In the genomic region with DNA sequence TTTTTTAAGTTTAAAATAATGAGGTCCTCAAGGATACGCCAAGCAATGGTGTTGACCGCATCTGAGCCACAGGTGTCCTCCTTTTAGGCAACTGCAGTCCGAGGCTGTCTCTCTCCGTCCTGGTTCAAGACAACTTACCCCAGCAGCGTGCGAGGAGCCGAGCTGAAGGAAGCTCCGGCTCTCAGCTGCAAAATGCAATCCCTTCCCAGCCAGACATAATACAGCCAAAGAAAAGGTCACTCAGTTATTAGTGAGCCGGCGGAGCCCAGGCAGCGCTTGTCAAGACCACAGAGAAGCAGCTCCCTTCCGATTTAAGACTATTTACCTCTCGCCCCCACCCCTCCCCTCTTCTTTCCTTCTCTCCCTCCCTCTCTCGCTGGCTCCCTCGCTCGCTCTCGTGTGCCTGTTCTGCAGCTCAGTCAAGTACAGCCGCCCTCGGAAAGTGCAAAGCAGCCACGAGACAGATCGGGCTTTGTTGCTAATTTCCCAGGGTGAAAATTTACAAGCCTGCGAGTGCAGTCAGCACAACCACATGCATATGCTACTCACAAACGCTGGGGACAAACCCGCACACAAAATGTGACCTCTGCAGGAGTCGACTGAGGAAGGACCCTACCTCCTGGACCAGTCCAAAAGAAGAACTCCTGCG, we compare ENCODE assay signal across 8 cellular contexts. TPM values are rescaled to one million over a fixed set of nuclear protein-coding genes. Genes with fewer than 3 reads are reported as not detected.
DNase-seq lines count a peak whose midpoint lies in the region; ATAC-seq, FAIRE-seq and TF ChIP-seq lines count a peak whose summit lies in the region.

No MANE protein-coding gene starts in this region.

- CTCF ChIA-PET in A549 (lab: Yijun Ruan, JAX) = no interaction called here

- no peaks in the 10 kb centered on the region for H3K9me3 ChIP-seq in A549
- no peaks in the 10 kb centered on the region for H3K9me3 ChIP-seq in spleen

- in situ Hi-C loops in astrocyte of the cerebellum (cut with HindIII; ENCODE audit: low sequenced_read_pairs) = no loop called here

- H3K27me3 ChIP-seq in spleen (replicated peaks in 1 of 7) = peaks cover 0 to 78% (median 30%) of the 10 kb centered on the region in 7 donors

- H3K4me1 ChIP-seq in A549 (no peaks in the 10 kb centered on the region; the same call in 2 of the 3 replicates), spleen (peaks cover 0 to 16% (median 9%) of the 10 kb centered on the region in 6 donors)

- H3K36me3 ChIP-seq in spleen = no peaks in the 10 kb centered on the region

- no peak for TF ChIP-seq EP300 in A549 (IDR thresholded peaks at IDR 0.05)

- H3K4me2 ChIP-seq in A549 = peak overlapping the region; percentile 70

- H3K27ac ChIP-seq in A549 (no peak overlapping the region), spleen (no peak overlapping the region)

- H3K4me3 ChIP-seq in A549 (peak overlapping the region; percentile 41), NB4 (ENCODE audit: low read depth, low read length) (peak overlapping the region; percentile 28), astrocyte of the cerebellum (ENCODE audit: low read depth, low read length) (peak overlapping the region; percentile 47), spleen (peak overlapping the region in 6 of 8 donors; percentile 1 to 47 (median 10))

- ATAC-seq in A549 = peak; percentile 67 to 69
- peak; percentile 50 for ATAC-seq in GM19463 (IDR thresholded peaks at IDR 0.05; ENCODE audit: unreplicated experiment)
- ATAC-seq in GM18858 (IDR thresholded peaks at IDR 0.05; ENCODE audit: unreplicated experiment) = no peak

- no peak for FAIRE-seq in A549 (lab: Jason Lieb, UNC)

- TF ChIP-seq POLR2A in A549 (IDR thresholded peaks at IDR 0.05; ENCODE audit: low read length) (no peak), NB4 (IDR thresholded peaks at IDR 0.05; ENCODE audit: extremely low read depth, insufficient read length) (no peak), spleen (IDR thresholded peaks at IDR 0.05) (no peak)

- POLR2A ChIA-PET in A549 (lab: Yijun Ruan, JAX) = no interaction called here

- intact Hi-C loops in spleen (cut with DNase I; ENCODE audit: low total_unique reads) = no loop called here

- TF ChIP-seq CTCF in A549 (IDR thresholded peaks at IDR 0.05) (no peak), NB4 (IDR thresholded peaks at IDR 0.05; ENCODE audit: low read depth, low read length) (no peak), astrocyte of the cerebellum (IDR thresholded peaks at IDR 0.05; ENCODE audit: low read depth, low read length, missing control alignments) (no peak), spleen (IDR thresholded peaks at IDR 0.05 in 8 of 11, conservative IDR thresholded peaks at IDR 0.05 in 3 of 11) (no peak)

- no peak for TF ChIP-seq RAD21 in A549 (conservative IDR thresholded peaks at IDR 0.05 in 1 of 2, IDR thresholded peaks at IDR 0.05 in 1 of 2)

- 60% methylated on average over 26 of the region's 26 CpGs for WGBS in A549 (ENCODE audit: missing lambda C conversion rate)
- 1 to 3% (median 2%) methylated on average over 25 to 26 of the region's 26 CpGs for WGBS in spleen, 5 donors

- no peak for DNase-seq in A549 (ENCODE audit: low read depth in 1 of 2, low spot score in 1 of 2)
- DNase-seq in NB4 (ENCODE audit: low read depth) = peak; percentile 34
- DNase-seq in astrocyte of the cerebellum (ENCODE audit: low read depth) = no peak
- DNase-seq in iris pigment epithelial cell (ENCODE audit: low read depth) = peak; percentile 37
- DNase-seq in spleen = no peak
- no peak for DNase-seq in CD1c-positive myeloid dendritic cell (ENCODE audit: extremely low spot score)

TF ChIP-seq in A549, 52 proteins besides CTCF, POLR2A, EP300 and RAD21:
- TF ChIP-seq NR3C1 (IDR thresholded peaks at IDR 0.05) (no peak), RFX5 (IDR thresholded peaks at IDR 0.05) (no peak), EHF (CRISPR knock-in tag; IDR thresholded peaks at IDR 0.05) (no peak), FOSB (CRISPR knock-in tag; IDR thresholded peaks at IDR 0.05) (no peak), HEYL (CRISPR knock-in tag; IDR thresholded peaks at IDR 0.05) (no peak), HDAC2 (IDR thresholded peaks at IDR 0.05) (no peak), JUNB (IDR thresholded peaks at IDR 0.05) (no peak), RCOR1 (IDR thresholded peaks at IDR 0.05; ENCODE audit: low read depth, low read length) (no peak), RNF2 (IDR thresholded peaks at IDR 0.05; ENCODE audit: borderline replicate concordance, low read depth) (no peak), JUN (IDR thresholded peaks at IDR 0.05) (no peak), CHD2 (IDR thresholded peaks at IDR 0.05; ENCODE audit: low read length, partially characterized antibody) (no peak), MYC (IDR thresholded peaks at IDR 0.05; ENCODE audit: borderline replicate concordance, low read length) (no peak), ZC3H11A (IDR thresholded peaks at IDR 0.05) (no peak), KDM5A (IDR thresholded peaks at IDR 0.05) (no peak), PHF8 (IDR thresholded peaks at IDR 0.05; ENCODE audit: borderline replicate concordance, low read depth) (no peak), BHLHE40 (IDR thresholded peaks at IDR 0.05; ENCODE audit: low read depth, low read length) (no peak), NPAS2 (CRISPR knock-in tag; IDR thresholded peaks at IDR 0.05; ENCODE audit: borderline replicate concordance) (no peak)
- TF ChIP-seq, protein P1, sequence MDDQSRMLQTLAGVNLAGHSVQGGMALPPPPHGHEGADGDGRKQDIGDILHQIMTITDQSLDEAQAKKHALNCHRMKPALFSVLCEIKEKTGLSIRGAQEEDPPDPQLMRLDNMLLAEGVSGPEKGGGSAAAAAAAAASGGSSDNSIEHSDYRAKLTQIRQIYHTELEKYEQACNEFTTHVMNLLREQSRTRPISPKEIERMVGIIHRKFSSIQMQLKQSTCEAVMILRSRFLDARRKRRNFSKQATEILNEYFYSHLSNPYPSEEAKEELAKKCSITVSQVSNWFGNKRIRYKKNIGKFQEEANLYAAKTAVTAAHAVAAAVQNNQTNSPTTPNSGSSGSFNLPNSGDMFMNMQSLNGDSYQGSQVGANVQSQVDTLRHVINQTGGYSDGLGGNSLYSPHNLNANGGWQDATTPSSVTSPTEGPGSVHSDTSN (IDR thresholded peaks at IDR 0.05) = no peak
- TF ChIP-seq, protein P2, sequence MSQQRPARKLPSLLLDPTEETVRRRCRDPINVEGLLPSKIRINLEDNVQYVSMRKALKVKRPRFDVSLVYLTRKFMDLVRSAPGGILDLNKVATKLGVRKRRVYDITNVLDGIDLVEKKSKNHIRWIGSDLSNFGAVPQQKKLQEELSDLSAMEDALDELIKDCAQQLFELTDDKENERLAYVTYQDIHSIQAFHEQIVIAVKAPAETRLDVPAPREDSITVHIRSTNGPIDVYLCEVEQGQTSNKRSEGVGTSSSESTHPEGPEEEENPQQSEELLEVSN (IDR thresholded peaks at IDR 0.05; ENCODE audit: borderline replicate concordance, low read depth) = no peak

RNA-seq across cellular contexts. Expression of a gene that starts 0.4 kb away (rescaled TPM):
- polyA plus RNA-seq in A549 (2011; rRNA removed) = 0.05 TPM in 1 of 2 replicates, not detected in the other
- polyA plus RNA-seq in A549 (2012; cell fraction: cytosol; rRNA removed) = not detected in 2 replicates
- polyA plus RNA-seq in A549 (2012; cell fraction: nucleus; rRNA removed) = not detected in 2 replicates
- polyA plus RNA-seq in A549 (2017; fragmentation: RNase III; extraction: RNeasy Plus Mini Kit Qiagen cat#74134 plus additional on column Dnase treatment) = not detected in 3 replicates
- not detected in 2 replicates for polyA minus RNA-seq in A549 (2011; rRNA and poly(A)+ RNA removed)
- total RNA-seq in spleen = 1 to 10 TPM in 2 of 7 donors, under 1 TPM in 4, not detected in 1; 0.13 to 2.5 (median 0.51) TPM
- under 1 TPM; 0.07 to 0.48 (median 0.08) TPM for polyA plus RNA-seq in spleen

Comparison
In these comparisons a context has a peak if more than half of its experiments do, and no peak if none do; other contexts are left out.
1. DNase-seq: peak in NB4 (single experiment) and iris pigment epithelial cell (single experiment); none in A549 (0 of 2), astrocyte of the cerebellum (single experiment), spleen (single experiment) and CD1c-positive myeloid dendritic cell (single experiment).
2. Peak in every context shown above with its lines, with median percentiles within 50 percentile points of each other: H3K4me3 ChIP-seq.